14 cellular contexts compared by ENCODE assay signal in the genomic region with DNA sequence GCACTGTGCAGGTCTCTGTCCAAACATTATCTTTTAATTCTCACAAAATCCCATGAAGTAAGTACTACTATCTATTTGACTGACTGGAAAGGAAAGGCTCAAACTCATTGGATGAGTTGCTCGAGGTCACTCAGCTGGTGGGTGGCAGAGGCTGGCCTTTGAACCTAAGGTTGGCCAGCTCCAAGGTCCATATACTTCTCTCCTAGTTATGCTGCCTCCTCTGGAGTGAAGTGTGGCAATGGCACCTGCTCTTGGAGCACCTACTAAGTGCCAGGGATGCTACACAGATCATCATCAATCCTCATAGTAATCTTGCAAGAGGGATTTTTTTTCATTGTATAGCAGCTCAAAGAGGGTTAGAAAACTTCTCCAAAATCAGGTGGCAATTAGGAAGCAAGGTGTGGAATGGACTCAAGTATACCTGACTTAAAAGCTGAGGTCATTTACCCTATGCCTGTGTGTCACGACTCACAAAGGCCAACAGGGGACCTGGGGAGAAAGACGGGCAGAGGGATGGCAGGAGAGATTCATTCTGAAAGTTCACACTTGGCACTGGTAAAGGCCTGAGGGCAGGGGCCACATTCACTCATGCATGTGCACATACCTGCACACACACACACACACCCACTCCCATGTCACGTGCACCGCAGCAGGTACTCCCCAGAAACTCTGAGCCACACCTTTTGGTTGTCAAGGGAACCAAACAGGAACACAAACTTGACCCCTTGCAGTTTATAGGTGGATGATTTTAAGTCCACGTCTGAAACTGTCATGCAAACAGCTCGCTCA.
DNase-seq lines count a peak whose midpoint lies in the region; ATAC-seq and TF ChIP-seq lines count a peak whose summit lies in the region.
"Had no signal": no experiment of that assay in that cellular context is flagged by ENCODE, and none has a peak within 500 bp of the region (broad histone marks: within the 10 kb centered on the region; RNA-seq: fewer than 3 reads in every experiment).

No MANE protein-coding gene starts in this region.

- H3K9me3 Mint-ChIP-seq in IgD-negative memory B cell (no peaks in the 10 kb centered on the region), neural progenitor cell (no peaks in the 10 kb centered on the region)
- H3K9me3 Mint-ChIP-seq: activated T-cell treated with anti-CD3 and anti-CD28 coated beads, Interleukin-2, amount 50 U/mL, for 72 hours; dendritic cell treated with granulocyte-macrophage colony-stimulating factor and Interleukin-4, amounts not matched to agents 40 ng/mL and 50 ng/mL, for 4 days had no signal

- no peak overlapping the region for H3K4me3 ChIP-seq in GM12864 (ENCODE audit: low read depth, low read length)
- H3K4me3 ChIP-seq in left lung: no peak overlapping the region
- no peak overlapping the region for H3K4me3 ChIP-seq in neural progenitor cell

- H3K27me3 ChIP-seq in left lung: no peaks in the 10 kb centered on the region
- no peaks in the 10 kb centered on the region for H3K27me3 ChIP-seq in neural progenitor cell
- H3K27me3 ChIP-seq: neutrophil had no signal

- TF ChIP-seq CTCF in GM12864 (IDR thresholded peaks at IDR 0.05; ENCODE audit: low read depth, low read length, missing control alignments) (peak; percentile 16), left lung (IDR thresholded peaks at IDR 0.05) (no peak), neural progenitor cell (IDR thresholded peaks at IDR 0.05) (no peak)

- peaks cover 0 to under 1% of the 10 kb centered on the region in 2 donors for H3K4me1 ChIP-seq in left lung
- H3K4me1 ChIP-seq in neural progenitor cell: peaks cover 26% of the 10 kb centered on the region

- peaks cover 71% of the 10 kb centered on the region for H4K20me1 ChIP-seq in neural progenitor cell (ENCODE audit: low read depth)

- H3K36me3 ChIP-seq in left lung (peaks cover 0 to 3% of the 10 kb centered on the region in 2 donors), neural progenitor cell (no peaks in the 10 kb centered on the region)

- no peak overlapping the region for H3K4me2 ChIP-seq in neural progenitor cell

- H3K36me3 Mint-ChIP-seq in IgD-negative memory B cell (peaks cover 13% of the 10 kb centered on the region), neural progenitor cell (no peaks in the 10 kb centered on the region)

- DNase-seq in GM12864 (ENCODE audit: low read depth): peak; percentile 63
- peak in 1 of 2 donors; percentile 69 for DNase-seq in left lung
- no peak for DNase-seq in NCI-H524 treated with DMSO at 0.1 percent for 48 hours (lab: John Stamatoyannopoulos, UW)
- no peak for DNase-seq in DMS153 (lab: John Stamatoyannopoulos, UW)
- no peak for DNase-seq in DMS114 treated with DMSO at 0.1 percent for 48 hours (lab: John Stamatoyannopoulos, UW; ENCODE audit: unreplicated experiment)
- no peak for DNase-seq in neural progenitor cell (ENCODE audit: low spot score)
- DNase-seq: NCI-H2107, SW 1271 had no signal

- H3K27me3 Mint-ChIP-seq in IgD-negative memory B cell: no peaks in the 10 kb centered on the region
- H3K27me3 Mint-ChIP-seq in neural progenitor cell (ENCODE audit: insufficient read depth, low read depth): no peaks in the 10 kb centered on the region
- H3K27me3 Mint-ChIP-seq: dendritic cell treated with granulocyte-macrophage colony-stimulating factor and Interleukin-4, amounts not matched to agents 40 ng/mL and 50 ng/mL, for 4 days had no signal

- peak; percentile 72 for ATAC-seq in GM21423 (IDR thresholded peaks at IDR 0.05; ENCODE audit: unreplicated experiment)
- peak; percentile 90 for ATAC-seq in left lung

- H3K9ac ChIP-seq in neural progenitor cell: no peak overlapping the region

- no peak overlapping the region for H3K27ac ChIP-seq in left lung
- no peak overlapping the region for H3K27ac ChIP-seq in neural progenitor cell
- H3K27ac ChIP-seq: C4-2B, neutrophil had no signal

- no peak overlapping the region for H2AFZ ChIP-seq in neural progenitor cell (replicated peaks)

- H3K4me1 Mint-ChIP-seq in IgD-negative memory B cell (peaks cover 35 to 59% (median 56%) of the 10 kb centered on the region in 3 donors), neural progenitor cell (peaks cover 25% of the 10 kb centered on the region)

- no peaks in the 10 kb centered on the region for H3F3A ChIP-seq in neural progenitor cell (ENCODE audit: low read depth)

- H3K79me2 ChIP-seq in neural progenitor cell (ENCODE audit: low read depth): peaks cover 58% of the 10 kb centered on the region

- intact Hi-C loops in left lung (cut with DNase I): no loop called here

- H3K9me3 ChIP-seq in left lung (no peaks in the 10 kb centered on the region), neural progenitor cell (ENCODE audit: low read depth) (no peaks in the 10 kb centered on the region)
- H3K9me3 ChIP-seq: neutrophil had no signal

- H3K27ac Mint-ChIP-seq in IgD-negative memory B cell (peak overlapping the region; percentile 0 to 82 (median 70)), neural progenitor cell (no peak overlapping the region)
- H3K27ac Mint-ChIP-seq: activated T-cell treated with anti-CD3 and anti-CD28 coated beads, Interleukin-2, amount 50 U/mL, for 72 hours had no signal

- H3K4me3 Mint-ChIP-seq in IgD-negative memory B cell: peak overlapping the region in 3 of 4 donors; percentile 3 to 62 (median 26)
- H3K4me3 Mint-ChIP-seq in neural progenitor cell: no peak overlapping the region
- H3K4me3 Mint-ChIP-seq: dendritic cell treated with granulocyte-macrophage colony-stimulating factor and Interleukin-4, amounts not matched to agents 40 ng/mL and 50 ng/mL, for 4 days had no signal
